8 cellular contexts compared by ENCODE assay signal in genomic region chr2:26970928-26971627, GRCh38. TPM values are rescaled to one million over a fixed set of nuclear protein-coding genes. Genes with fewer than 3 reads are reported as not detected.
DNase-seq lines count a peak whose midpoint lies in the region; ATAC-seq and TF ChIP-seq lines count a peak whose summit lies in the region.

No MANE protein-coding gene starts in this region.

- peaks cover 41% of the 10 kb centered on the region for H3K27me3 Mint-ChIP-seq in activated B cell treated with CpG ODN at 0.5 μM for 24 hours

- POLR2A ChIA-PET in activated B cell treated with CpG ODN at 0.5 μM for 24 hours (lab: Charles Lee): interaction anchor here (0.6 to 1.2 kb wide), 3 partner anchors 72 to 333 kb away, joined by 3 read pairs; partner anchors contain the start of gene OST4

- CTCF ChIA-PET in activated B cell treated with CpG ODN at 0.5 μM for 24 hours (lab: Charles Lee): interaction anchor here (1.0 to 1.4 kb wide), 3 partner anchors 9 to 308 kb away, joined by 3 to 4 read pairs (median 3); no protein-coding TSS in a partner anchor

- DNase-seq in activated B cell treated with CpG ODN at 0.5 μM for 24 hours (no peak), fibroblast of the aortic adventitia (ENCODE audit: low read depth) (peak; percentile 47), omental fat pad (ENCODE audit: low spot score) (no peak), amniotic stem cell (lab: John Stamatoyannopoulos, UW) (no peak)

- no peaks in the 10 kb centered on the region for H3K36me3 ChIP-seq in BLaER1

- TF ChIP-seq CTCF in activated B cell treated with CpG ODN at 0.5 μM for 24 hours (IDR thresholded peaks at IDR 0.05) (no peak), fibroblast of the aortic adventitia (IDR thresholded peaks at IDR 0.05; ENCODE audit: insufficient read depth, low read length) (no peak), omental fat pad (IDR thresholded peaks at IDR 0.05) (no peak)

- no peaks in the 10 kb centered on the region for H3K9me3 ChIP-seq in BLaER1

- peak; percentile 16 for ATAC-seq in HG02759 (IDR thresholded peaks at IDR 0.05; ENCODE audit: unreplicated experiment)
- ATAC-seq in activated B cell treated with CpG ODN at 0.5 μM for 24 hours (ENCODE audit: low read depth): peak; percentile 22
- peak; percentile 4 for ATAC-seq in omental fat pad (ENCODE audit: low FRiP score)
- no peak for ATAC-seq in HG02884 (IDR thresholded peaks at IDR 0.05; ENCODE audit: unreplicated experiment)
- ATAC-seq in GM21515 (IDR thresholded peaks at IDR 0.05; ENCODE audit: unreplicated experiment): no peak

- no peak overlapping the region for H3K9ac ChIP-seq in BLaER1

- H3K27ac ChIP-seq in BLaER1: no peak overlapping the region

- H3K27me3 ChIP-seq in BLaER1: peaks cover 42% of the 10 kb centered on the region

- no peaks in the 10 kb centered on the region for H3K36me3 Mint-ChIP-seq in activated B cell treated with CpG ODN at 0.5 μM for 24 hours (ENCODE audit: low read depth)

- H3K9me3 Mint-ChIP-seq in activated B cell treated with CpG ODN at 0.5 μM for 24 hours: no peaks in the 10 kb centered on the region

- peak overlapping the region; percentile 59 for H3K27ac Mint-ChIP-seq in activated B cell treated with CpG ODN at 0.5 μM for 24 hours

- peaks cover 20% of the 10 kb centered on the region; the same call in 1 of the 2 replicates for H4K20me1 ChIP-seq in BLaER1

- peaks cover 14% of the 10 kb centered on the region for H3K4me1 ChIP-seq in BLaER1

- H3K4me3 Mint-ChIP-seq in activated B cell treated with CpG ODN at 0.5 μM for 24 hours: peak overlapping the region; percentile 85

- peak overlapping the region; percentile 70 for H3K4me3 ChIP-seq in BLaER1
- peak overlapping the region; percentile 85 for H3K4me3 ChIP-seq in fibroblast of the aortic adventitia (ENCODE audit: low read depth, low read length)

- peaks cover 21% of the 10 kb centered on the region for H3K4me1 Mint-ChIP-seq in activated B cell treated with CpG ODN at 0.5 μM for 24 hours

- H3K4me2 ChIP-seq in BLaER1: peak overlapping the region; percentile 95

- intact Hi-C loops in activated B cell treated with CpG ODN at 0.5 μM for 24 hours (cut with micrococcal nuclease): loop anchor here (1.0 to 2.0 kb wide), 4 partner anchors 61 to 242 kb away; partner anchors contain the start of genes ATRAID, KHK, SLC5A6 and TMEM214

RNA-seq across cellular contexts. Expression of gene MAPRE3, which starts 0.6 kb away (rescaled TPM):
- 4.6 and 6.3 TPM in 2 replicates for total RNA-seq in activated B cell treated with CpG ODN at 0.5 μM for 24 hours
- total RNA-seq in fibroblast of the aortic adventitia (ENCODE audit: low replicate concordance): 5.3 and 7.2 TPM in 2 replicates
- total RNA-seq in omental fat pad: 10 to 100 TPM; 11.5 to 24.2 (median 12.3) TPM

Comparison
In these comparisons a context has a peak if more than half of its experiments do, and no peak if none do; other contexts are left out.
1. ATAC-seq: peak in HG02759 (single experiment), activated B cell treated with CpG ODN at 0.5 μM for 24 hours (single experiment) and omental fat pad (single experiment); none in HG02884 (single experiment) and GM21515 (single experiment).